Comparison of ENCODE assay signal across 9 cellular contexts in genomic region chr5:162248107-162248713, GRCh38.
DNase-seq lines count a peak whose midpoint lies in the region; TF ChIP-seq lines count a peak whose summit lies in the region.
"Had no signal": no experiment of that assay in that cellular context is flagged by ENCODE, and none has a peak within 500 bp of the region (broad histone marks: within the 10 kb centered on the region; RNA-seq: fewer than 3 reads in every experiment).

No MANE protein-coding gene starts in this region.

- peak; percentile 85 for DNase-seq in DMS53 (lab: John Stamatoyannopoulos, UW)
- peak; percentile 45 for DNase-seq in H7
- peak; percentile 48 for DNase-seq in iPS DF 19.7 (ENCODE audit: low read depth, low spot score)
- no peak for DNase-seq in activated T-cell treated with anti-CD3 and anti-CD28 coated beads for 4 hours
- DNase-seq in NCI-H2227 treated with DMSO at 0.1 percent for 48 hours (lab: John Stamatoyannopoulos, UW): no peak
- DNase-seq in T1000 (lab: John Stamatoyannopoulos, UW): no peak
- DNase-seq in inferior parietal cortex (ENCODE audit: extremely low spot score): no peak
- DNase-seq: mammary epithelial cell had no signal

- no peak overlapping the region for H3K4me3 ChIP-seq in H7 (ENCODE audit: insufficient read depth, low read depth, low read length)
- no peak overlapping the region for H3K4me3 ChIP-seq in OCI-LY3 (ENCODE audit: low read length)

- no peaks in the 10 kb centered on the region for H3K9me3 ChIP-seq in OCI-LY3 (ENCODE audit: insufficient read depth, low read length)

- H3K27me3 ChIP-seq in H7 (ENCODE audit: control insufficient read depth, insufficient read depth, low read length) (no peaks in the 10 kb centered on the region), OCI-LY3 (ENCODE audit: low read depth, low read length) (no peaks in the 10 kb centered on the region)

- no peaks in the 10 kb centered on the region for H3K36me3 ChIP-seq in H7 (replicated peaks; ENCODE audit: control insufficient read depth, insufficient read depth, low read length)
- no peaks in the 10 kb centered on the region for H3K36me3 ChIP-seq in OCI-LY3 (replicated peaks; ENCODE audit: low read depth, low read length)

- TF ChIP-seq CTCF in OCI-LY3 (IDR thresholded peaks at IDR 0.05; ENCODE audit: low read depth, low read length): peak; percentile 32

- H2AFZ ChIP-seq in OCI-LY3 (ENCODE audit: low read depth, low read length): no peak overlapping the region

- H4K20me1 ChIP-seq in OCI-LY3 (ENCODE audit: insufficient read depth, low read length): no peaks in the 10 kb centered on the region

- H3K9ac ChIP-seq in OCI-LY3 (ENCODE audit: low read length): no peak overlapping the region

- no peak overlapping the region for H3K4me2 ChIP-seq in OCI-LY3 (ENCODE audit: low read length)

- H3K4me1 ChIP-seq in OCI-LY3 (ENCODE audit: low read length): no peaks in the 10 kb centered on the region

- H3K79me2 ChIP-seq in OCI-LY3 (ENCODE audit: low read length): no peaks in the 10 kb centered on the region

- no peak overlapping the region for H3K27ac ChIP-seq in OCI-LY3 (ENCODE audit: low read length)

Comparison
In these comparisons a context has a peak if more than half of its experiments do, and no peak if none do; other contexts are left out.
1. DNase-seq: peak in DMS53 (single experiment), H7 (single experiment) and iPS DF 19.7 (single experiment); none in activated T-cell treated with anti-CD3 and anti-CD28 coated beads for 4 hours (single experiment), NCI-H2227 treated with DMSO at 0.1 percent for 48 hours (single experiment), T1000 (single experiment) and inferior parietal cortex (single experiment).